8 cellular contexts compared by ENCODE assay signal in the genomic region with DNA sequence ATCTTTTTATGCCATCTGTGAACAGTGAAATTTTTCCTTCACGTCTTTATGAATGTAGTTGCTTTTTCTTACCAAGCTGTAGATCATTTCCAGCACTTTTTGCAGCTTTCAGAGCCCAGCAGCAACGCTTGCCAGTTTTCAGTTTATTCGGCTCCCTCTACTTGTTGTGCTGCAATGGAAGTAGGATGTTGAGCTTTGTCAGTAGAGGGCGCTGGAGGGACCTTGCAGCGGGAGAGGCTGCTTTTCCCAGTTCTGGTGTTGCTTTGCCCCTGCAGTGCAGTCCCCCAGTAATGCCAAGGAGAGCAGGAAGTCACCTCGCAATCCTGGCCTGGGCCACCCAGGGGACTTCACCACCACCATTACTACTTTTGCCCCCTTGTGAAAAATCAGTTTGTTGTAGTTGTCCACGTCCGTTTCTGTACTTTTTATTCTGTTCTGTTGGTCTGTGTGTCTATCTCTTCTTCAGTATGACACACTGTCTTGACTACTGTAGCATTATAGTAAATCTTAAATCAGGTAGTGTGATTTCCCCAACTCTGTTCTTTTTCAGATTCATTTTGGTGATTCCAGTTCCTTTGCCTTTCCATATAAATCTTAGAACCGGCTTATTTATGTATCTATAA. TPM values are rescaled to one million over a fixed set of nuclear protein-coding genes. Genes with fewer than 3 reads are reported as not detected.
DNase-seq lines count a peak whose midpoint lies in the region; ATAC-seq and TF ChIP-seq lines count a peak whose summit lies in the region.

No MANE protein-coding gene starts in this region.

- H3K9me3 ChIP-seq in gastroesophageal sphincter = no peaks in the 10 kb centered on the region

- peaks cover 0 to under 1% (median 0%) of the 10 kb centered on the region in 3 donors for H3K4me1 ChIP-seq in gastroesophageal sphincter

- no peak for TF ChIP-seq POLR2A in gastroesophageal sphincter (IDR thresholded peaks at IDR 0.05)

- WGBS in gastroesophageal sphincter (ENCODE audit: low coverage in 1 of 2), 2 donors = 33 to 80% methylated on average over 1 to 5 of the region's 9 CpGs

- peaks cover 0 to 34% of the 10 kb centered on the region in 2 donors for H3K36me3 ChIP-seq in gastroesophageal sphincter

- intact Hi-C loops in Right ventricle myocardium superior (cut with DNase I) (no loop called here), Right ventricle myocardium inferior (cut with DNase I) (no loop called here), posterior cingulate gyrus (cut with DNase I) (no loop called here)

- peak overlapping the region in 1 of 4 donors; percentile 11 for H3K27ac ChIP-seq in gastroesophageal sphincter

- H3K4me3 ChIP-seq in gastroesophageal sphincter = no peak overlapping the region

- ATAC-seq in Right ventricle myocardium superior (ENCODE audit: poor library complexity) (peak; percentile 69), Right ventricle myocardium inferior (no peak), gastroesophageal sphincter (peak; percentile 67), omental fat pad (ENCODE audit: low FRiP score) (no peak), GM19023 (IDR thresholded peaks at IDR 0.05; ENCODE audit: unreplicated experiment) (no peak)

- no peaks in the 10 kb centered on the region for H3K27me3 ChIP-seq in gastroesophageal sphincter

- TF ChIP-seq EP300 in gastroesophageal sphincter (IDR thresholded peaks at IDR 0.05) = no peak

- DNase-seq in Right ventricle myocardium superior = no peak
- no peak for DNase-seq in Right ventricle myocardium inferior (ENCODE audit: missing footprints)
- DNase-seq in NCI-H226 = peak; percentile 11
- peak; percentile 36 for DNase-seq in activated T-cell treated with anti-CD3 and anti-CD28 coated beads, Interleukin-2, amount 50 U/mL, for 1 hour
- DNase-seq in posterior cingulate gyrus = peak in 7 of 10 donors; percentile 11 to 92 (median 33)
- DNase-seq in omental fat pad (ENCODE audit: low spot score) = no peak

- TF ChIP-seq CTCF in gastroesophageal sphincter (IDR thresholded peaks at IDR 0.05) = peak in 3 of 4 experiments; percentile 25 to 62 (median 36)
- TF ChIP-seq CTCF in omental fat pad (IDR thresholded peaks at IDR 0.05) = no peak

RNA-seq across cellular contexts. Expression of gene CMC4, which starts 21.8 kb away (rescaled TPM):
- total RNA-seq in Right ventricle myocardium superior (23.3 TPM), Right ventricle myocardium inferior (27.7 TPM), gastroesophageal sphincter (10 to 100 TPM; 21.0 to 33.0 (median 23.6) TPM), omental fat pad (10 to 100 TPM; 11.0 to 24.9 (median 16.4) TPM)

RNA-seq across cellular contexts. Expression of gene MTCP1, which starts 21.8 kb away (rescaled TPM):
- total RNA-seq in Right ventricle myocardium superior (59.2 TPM), Right ventricle myocardium inferior (54.5 TPM), gastroesophageal sphincter (1 to 10 TPM; 1.4 to 4.0 (median 1.9) TPM), omental fat pad (1 to 10 TPM in 2 of 4 donors, under 1 TPM in 2; 0.74 to 3.5 (median 1.9) TPM)

RNA-seq across cellular contexts. Expression of gene BRCC3, which starts 22.2 kb away (rescaled TPM):
- total RNA-seq in Right ventricle myocardium superior (18.4 TPM), Right ventricle myocardium inferior (16.5 TPM), gastroesophageal sphincter (10 to 100 TPM; 12.3 to 18.6 (median 15.0) TPM), omental fat pad (10 to 100 TPM in 3 of 4 donors, 1 to 10 TPM in 1; 8.4 to 11.0 (median 10.2) TPM)

RNA-seq across cellular contexts. Expression of gene FUNDC2, which starts 22.5 kb away (rescaled TPM):
- total RNA-seq in Right ventricle myocardium superior (366 TPM), Right ventricle myocardium inferior (403 TPM), gastroesophageal sphincter (10 to 100 TPM; 67.8 to 96.3 (median 87.7) TPM), omental fat pad (100 to 1,000 TPM in 2 of 4 donors, 10 to 100 TPM in 2; 65.8 to 110 (median 83.7) TPM)

RNA-seq across cellular contexts. Expression of gene F8, which starts 26.6 kb away (rescaled TPM):
- 38.9 TPM for total RNA-seq in Right ventricle myocardium superior
- total RNA-seq in Right ventricle myocardium inferior = 53.7 TPM
- total RNA-seq in gastroesophageal sphincter = 10 to 100 TPM; 12.5 to 26.5 (median 19.1) TPM
- 100 to 1,000 TPM in 1 of 4 donors, 10 to 100 TPM in 3; 18.2 to 184 (median 26.2) TPM for total RNA-seq in omental fat pad

Comparison
In these comparisons a context has a peak if more than half of its experiments do, and no peak if none do; other contexts are left out.
1. ATAC-seq: peak in Right ventricle myocardium superior (single experiment) and gastroesophageal sphincter (single experiment); none in Right ventricle myocardium inferior (single experiment), omental fat pad (single experiment) and GM19023 (single experiment).
2. DNase-seq: peak in NCI-H226 (single experiment), activated T-cell treated with anti-CD3 and anti-CD28 coated beads, Interleukin-2, amount 50 U/mL, for 1 hour (single experiment) and posterior cingulate gyrus (7 of 10); none in Right ventricle myocardium superior (single experiment), Right ventricle myocardium inferior (single experiment) and omental fat pad (single experiment).
3. CTCF ChIP-seq: peak in gastroesophageal sphincter (3 of 4); none in omental fat pad (0 of 3).
4. RNA of gene MTCP1, which starts 21.8 kb away (total RNA-seq): 59.2 TPM in Right ventricle myocardium superior (single experiment) and 54.5 TPM in Right ventricle myocardium inferior (single experiment); 0.74 to 3.5 TPM in omental fat pad and 1.4 to 4.0 TPM in gastroesophageal sphincter; every median in the first group is over 10 times any median in the second.